In genomic region chr22:20507253-20508066, GRCh38 we compare ENCODE assay signal across 1 cellular context.
A peak's percentile ranks its signal among the peaks of the same experiment; 100 is the strongest.
TF ChIP-seq lines count a peak whose summit lies in the region.

TSS of gene MED15 (plus strand) at chr22:20507610. CDS start at chr22:20507679, 69 bp downstream.

TF ChIP-seq in HepG2, 621 proteins besides CTCF, POLR2A, EP300 and RAD21 (continued from another document and continues in another):
- TF ChIP-seq, protein P1, sequence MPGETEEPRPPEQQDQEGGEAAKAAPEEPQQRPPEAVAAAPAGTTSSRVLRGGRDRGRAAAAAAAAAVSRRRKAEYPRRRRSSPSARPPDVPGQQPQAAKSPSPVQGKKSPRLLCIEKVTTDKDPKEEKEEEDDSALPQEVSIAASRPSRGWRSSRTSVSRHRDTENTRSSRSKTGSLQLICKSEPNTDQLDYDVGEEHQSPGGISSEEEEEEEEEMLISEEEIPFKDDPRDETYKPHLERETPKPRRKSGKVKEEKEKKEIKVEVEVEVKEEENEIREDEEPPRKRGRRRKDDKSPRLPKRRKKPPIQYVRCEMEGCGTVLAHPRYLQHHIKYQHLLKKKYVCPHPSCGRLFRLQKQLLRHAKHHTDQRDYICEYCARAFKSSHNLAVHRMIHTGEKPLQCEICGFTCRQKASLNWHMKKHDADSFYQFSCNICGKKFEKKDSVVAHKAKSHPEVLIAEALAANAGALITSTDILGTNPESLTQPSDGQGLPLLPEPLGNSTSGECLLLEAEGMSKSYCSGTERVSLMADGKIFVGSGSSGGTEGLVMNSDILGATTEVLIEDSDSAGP (CRISPR knock-in tag; IDR thresholded peaks at IDR 0.05; ENCODE audit: borderline replicate concordance): peak; percentile 91
- no peak for TF ChIP-seq ZNF407 (CRISPR knock-in tag; IDR thresholded peaks at IDR 0.05; ENCODE audit: not compliant biosample characterization)
- no peak for TF ChIP-seq ZNF572 (CRISPR knock-in tag; IDR thresholded peaks at IDR 0.05)
- peak; percentile 46; the same call in 1 of the 2 replicates for TF ChIP-seq RXRB (CRISPR knock-in tag; IDR thresholded peaks at IDR 0.05; ENCODE audit: borderline replicate concordance)
- TF ChIP-seq, protein P2, sequence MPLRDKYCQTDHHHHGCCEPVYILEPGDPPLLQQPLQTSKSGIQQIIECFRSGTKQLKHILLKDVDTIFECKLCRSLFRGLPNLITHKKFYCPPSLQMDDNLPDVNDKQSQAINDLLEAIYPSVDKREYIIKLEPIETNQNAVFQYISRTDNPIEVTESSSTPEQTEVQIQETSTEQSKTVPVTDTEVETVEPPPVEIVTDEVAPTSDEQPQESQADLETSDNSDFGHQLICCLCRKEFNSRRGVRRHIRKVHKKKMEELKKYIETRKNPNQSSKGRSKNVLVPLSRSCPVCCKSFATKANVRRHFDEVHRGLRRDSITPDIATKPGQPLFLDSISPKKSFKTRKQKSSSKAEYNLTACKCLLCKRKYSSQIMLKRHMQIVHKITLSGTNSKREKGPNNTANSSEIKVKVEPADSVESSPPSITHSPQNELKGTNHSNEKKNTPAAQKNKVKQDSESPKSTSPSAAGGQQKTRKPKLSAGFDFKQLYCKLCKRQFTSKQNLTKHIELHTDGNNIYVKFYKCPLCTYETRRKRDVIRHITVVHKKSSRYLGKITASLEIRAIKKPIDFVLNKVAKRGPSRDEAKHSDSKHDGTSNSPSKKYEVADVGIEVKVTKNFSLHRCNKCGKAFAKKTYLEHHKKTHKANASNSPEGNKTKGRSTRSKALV (CRISPR knock-in tag; IDR thresholded peaks at IDR 0.05): no peak
- TF ChIP-seq SRSF1 (optimal IDR thresholded peaks at IDR 0.05; ENCODE audit: low read depth, low read length): no peak
- no peak for TF ChIP-seq ZNF512B (CRISPR knock-in tag; IDR thresholded peaks at IDR 0.05; ENCODE audit: borderline replicate concordance)
- peak; percentile 91 for TF ChIP-seq HDAC1 (CRISPR knock-in tag; IDR thresholded peaks at IDR 0.05)
- no peak for TF ChIP-seq NCOR1 (IDR thresholded peaks at IDR 0.05; ENCODE audit: borderline replicate concordance, low read length)
- peak; percentile 42; the same call in 1 of the 2 replicates for TF ChIP-seq PRDM10 (CRISPR knock-in tag; IDR thresholded peaks at IDR 0.05; ENCODE audit: low read depth)
- TF ChIP-seq RFX5 (IDR thresholded peaks at IDR 0.05; ENCODE audit: low read depth, low read length): no peak
- 0 out of 2 replicates have a peak, but pooled peaks have one; percentile 38 for TF ChIP-seq ZNF34 (CRISPR knock-in tag; IDR thresholded peaks at IDR 0.05; ENCODE audit: borderline replicate concordance)
- TF ChIP-seq ZFAT (CRISPR knock-in tag; conservative IDR thresholded peaks at IDR 0.05): no peak
- no peak for TF ChIP-seq ZNF878 (CRISPR knock-in tag; IDR thresholded peaks at IDR 0.05)
- no peak for TF ChIP-seq ZBTB34 (CRISPR knock-in tag; IDR thresholded peaks at IDR 0.05)
- TF ChIP-seq HNRNPUL1 (IDR thresholded peaks at IDR 0.05; ENCODE audit: low read depth, low read length): peak; percentile 37; the same call in 1 of the 2 replicates
